19 cellular contexts compared by ENCODE assay signal in the genomic region with DNA sequence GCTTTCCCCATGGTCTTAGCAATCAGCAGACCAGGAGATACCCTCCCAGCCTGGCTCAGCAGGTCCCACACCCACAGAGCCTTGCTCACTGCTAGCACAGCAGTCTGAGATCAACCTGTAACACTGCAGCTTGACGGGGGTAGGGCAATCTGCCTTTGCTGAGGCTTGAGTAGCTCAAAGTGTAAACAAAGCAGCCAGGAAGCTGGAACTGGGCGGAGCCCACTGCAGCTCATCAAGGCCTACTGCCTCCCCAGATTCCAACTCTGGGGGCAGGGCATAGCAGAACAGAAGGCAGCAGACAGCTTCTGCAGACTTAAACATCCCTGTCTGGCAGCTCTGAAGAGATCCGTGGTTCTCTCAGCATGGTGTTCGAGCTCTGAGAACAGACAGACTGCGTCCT. TPM values are rescaled to one million over a fixed set of nuclear protein-coding genes. Genes with fewer than 3 reads are reported as not detected.
A peak's percentile ranks its signal among the peaks of the same experiment; 100 is the strongest.
DNase-seq lines count a peak whose midpoint lies in the region; ATAC-seq and TF ChIP-seq lines count a peak whose summit lies in the region.
"Had no signal": no experiment of that assay in that cellular context is flagged by ENCODE, and none has a peak within 500 bp of the region (broad histone marks: within the 10 kb centered on the region; RNA-seq: fewer than 3 reads in every experiment).

No MANE protein-coding gene starts in this region.

- intact Hi-C loops in esophagus squamous epithelium (cut with DNase I), result no loop called here

- H4K20me1 ChIP-seq in smooth muscle cell (ENCODE audit: low read depth), result no peaks in the 10 kb centered on the region

- H3K4me1 Mint-ChIP-seq in activated T-helper 17 cell treated with anti-CD3 and anti-CD28 coated beads, Interleukin-2, amount 50 U/mL, for 72 hours, result no peaks in the 10 kb centered on the region

- H3F3A ChIP-seq in smooth muscle cell (ENCODE audit: low read depth), result no peaks in the 10 kb centered on the region

- H3K9me3 ChIP-seq in smooth muscle cell (replicated peaks; ENCODE audit: low read depth) (no peaks in the 10 kb centered on the region), esophagus squamous epithelium (no peaks in the 10 kb centered on the region)
- H3K9me3 ChIP-seq: ovary had no signal

- H3K27me3 ChIP-seq in smooth muscle cell (ENCODE audit: low read depth), result no peaks in the 10 kb centered on the region
- H3K27me3 ChIP-seq in esophagus squamous epithelium, result no peaks in the 10 kb centered on the region
- H3K27me3 ChIP-seq: ovary had no signal

- H2AFZ ChIP-seq in smooth muscle cell (ENCODE audit: low read depth), result peak overlapping the region; percentile 26

- H3K4me3 ChIP-seq in smooth muscle cell (no peak overlapping the region), esophagus squamous epithelium (no peak overlapping the region)
- H3K4me3 ChIP-seq: ovary had no signal

- H3K4me3 Mint-ChIP-seq in activated T-helper 17 cell treated with anti-CD3 and anti-CD28 coated beads, Interleukin-2, amount 50 U/mL, for 72 hours, result no peak overlapping the region
- H3K4me3 Mint-ChIP-seq: activated T-helper 1 cell treated with anti-CD3 and anti-CD28 coated beads, Interleukin-12 subunit alpha, Interleukin-12 subunit beta, Interleukin-2, Interleukin-4 antibody, amounts not matched to agents 30 ng/mL and 10 ng/mL and 1 ng/mL, durations not matched to agents 14 hours and 24 hours and 36 hours; CD4-positive, alpha-beta T cell had no signal

- H3K27ac Mint-ChIP-seq in activated T-helper 17 cell treated with anti-CD3 and anti-CD28 coated beads, Interleukin-2, amount 50 U/mL, for 72 hours, result no peak overlapping the region
- H3K27ac Mint-ChIP-seq: activated T-helper 1 cell treated with anti-CD3 and anti-CD28 coated beads, Interleukin-12 subunit alpha, Interleukin-12 subunit beta, Interleukin-2, Interleukin-4 antibody, amounts not matched to agents 30 ng/mL and 10 ng/mL and 1 ng/mL, durations not matched to agents 14 hours and 24 hours and 36 hours; CD4-positive, alpha-beta T cell had no signal

- H3K27ac ChIP-seq in smooth muscle cell (ENCODE audit: low read depth) (no peak overlapping the region), esophagus squamous epithelium (no peak overlapping the region)
- H3K27ac ChIP-seq: KMS-11, ovary had no signal

- TF ChIP-seq POLR2A in esophagus squamous epithelium (IDR thresholded peaks at IDR 0.05), result no peak

- H3K9me3 Mint-ChIP-seq in activated T-helper 17 cell treated with anti-CD3 and anti-CD28 coated beads, Interleukin-2, amount 50 U/mL, for 72 hours, result peaks cover 26% of the 10 kb centered on the region

- 30% methylated on average over 5 of the region's 5 CpGs for WGBS in smooth muscle cell (ENCODE audit: low lambda C conversion rate)
- 33% methylated on average over 2 of the region's 5 CpGs; no CpG with 5 or more reads in 1 of the 2 donors for WGBS in esophagus squamous epithelium, 2 donors

- TF ChIP-seq CTCF in smooth muscle cell (IDR thresholded peaks at IDR 0.05; ENCODE audit: borderline replicate concordance, insufficient read depth, poor library complexity, severe bottlenecking) (no peak), esophagus squamous epithelium (IDR thresholded peaks at IDR 0.05) (no peak)

- H3K36me3 Mint-ChIP-seq in activated T-helper 17 cell treated with anti-CD3 and anti-CD28 coated beads, Interleukin-2, amount 50 U/mL, for 72 hours (ENCODE audit: low read depth), result no peaks in the 10 kb centered on the region

- H3K4me2 ChIP-seq in smooth muscle cell, result no peak overlapping the region
- H3K4me2 ChIP-seq: KMS-11 had no signal

- DNase-seq in NCI-H82 (lab: John Stamatoyannopoulos, UW) (peak; percentile 54), NCI-H82 treated with DMSO at 0.1 percent for 48 hours (lab: John Stamatoyannopoulos, UW; ENCODE audit: unreplicated experiment) (no peak), SK-N-DZ (ENCODE audit: low spot score) (peak; percentile 29), iPS-NIHi11 (ENCODE audit: low spot score) (peak; percentile 16), smooth muscle cell (lab: John Stamatoyannopoulos, UW; ENCODE audit: unreplicated experiment) (no peak), esophagus squamous epithelium (lab: John Stamatoyannopoulos, UW) (no peak)
- DNase-seq: activated CD4-positive, alpha-beta T cell treated with anti-CD3 and anti-CD28 coated beads, Interleukin-2, amount 50 U/mL, for 48 hours; CD4-positive, alpha-beta T cell; GDM1; HCEC 1CT; kidney glomerular epithelial cell; NCI-H345; ovary; stimulated activated naive CD4-positive, alpha-beta T cell treated with Interleukin-2 at 50 U/mL for 16 hours; SW 1271 had no signal

- H3K36me3 ChIP-seq in smooth muscle cell (ENCODE audit: low read depth), result no peaks in the 10 kb centered on the region
- H3K36me3 ChIP-seq in esophagus squamous epithelium, result no peaks in the 10 kb centered on the region
- H3K36me3 ChIP-seq: ovary had no signal

- H3K9ac ChIP-seq in smooth muscle cell (ENCODE audit: low read depth), result no peak overlapping the region
- H3K9ac ChIP-seq: KMS-11 had no signal

- H3K4me1 ChIP-seq in smooth muscle cell (ENCODE audit: low read depth), result no peaks in the 10 kb centered on the region
- no peaks in the 10 kb centered on the region for H3K4me1 ChIP-seq in esophagus squamous epithelium

- no peaks in the 10 kb centered on the region for H3K27me3 Mint-ChIP-seq in activated T-helper 17 cell treated with anti-CD3 and anti-CD28 coated beads, Interleukin-2, amount 50 U/mL, for 72 hours
- H3K27me3 Mint-ChIP-seq: CD4-positive, alpha-beta T cell had no signal

- no peak for ATAC-seq in HG03432 (IDR thresholded peaks at IDR 0.05; ENCODE audit: unreplicated experiment)
- no peak for ATAC-seq in activated T-helper 17 cell treated with anti-CD3 and anti-CD28 coated beads, Interleukin-2, amount 50 U/mL, for 72 hours (replicated peaks)

- H3K79me2 ChIP-seq in smooth muscle cell (ENCODE audit: low read depth), result no peaks in the 10 kb centered on the region

RNA-seq across cellular contexts. Expression of a gene that starts 15.0 kb away (rescaled TPM):
- polyA plus RNA-seq in SK-N-DZ (2014; cell fraction: cytosol; rRNA removed), result 1.6 and 2.1 TPM in 2 replicates
- 0.80 and 1.2 TPM in 2 replicates for polyA plus RNA-seq in SK-N-DZ (2014; cell fraction: nucleus; rRNA removed)
- total RNA-seq in smooth muscle cell, result 1.9 and 4.2 TPM in 2 replicates
- 1.5 TPM in 2 replicates for polyA plus RNA-seq in smooth muscle cell
- total RNA-seq in esophagus squamous epithelium, result under 1 TPM in 2 of 4 donors, not detected in 2; 0.40 to 0.76 TPM
- total RNA-seq in activated T-helper 17 cell treated with anti-CD3 and anti-CD28 coated beads, Interleukin-2, amount 50 U/mL, for 72 hours, result not detected
- total RNA-seq: activated T-helper 1 cell treated with anti-CD3 and anti-CD28 coated beads, Interleukin-12 subunit alpha, Interleukin-12 subunit beta, Interleukin-2, Interleukin-4 antibody, amounts not matched to agents 30 ng/mL and 10 ng/mL and 1 ng/mL, durations not matched to agents 14 hours and 24 hours and 36 hours; CD4-positive, alpha-beta T cell had no signal

Comparison
In these comparisons a context has a peak if more than half of its experiments do, and no peak if none do; other contexts are left out.
1. DNase-seq: peak in NCI-H82 (single experiment), SK-N-DZ (single experiment) and iPS-NIHi11 (single experiment); none in NCI-H82 treated with DMSO at 0.1 percent for 48 hours (single experiment), smooth muscle cell (single experiment) and esophagus squamous epithelium (single experiment).